Comparison of ENCODE assay signal across 19 cellular contexts in the genomic region with DNA sequence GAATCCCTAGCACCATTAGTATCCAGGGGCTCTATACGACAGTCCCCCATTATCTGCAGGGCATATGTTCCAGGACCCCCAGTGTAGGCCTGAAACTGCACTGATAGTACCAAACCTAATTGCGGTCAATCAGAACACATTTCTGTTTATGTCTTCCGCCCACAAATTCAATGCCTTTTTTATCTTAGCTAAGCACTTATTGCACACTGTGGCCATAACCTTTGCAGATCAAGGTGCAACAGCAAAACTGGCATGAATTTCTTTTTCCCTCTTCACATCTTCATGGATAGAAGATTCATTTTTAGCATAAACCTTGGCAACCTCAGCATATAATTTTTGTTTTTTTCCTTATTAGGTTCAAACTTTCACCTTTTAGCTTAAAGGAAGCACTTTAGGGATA.
DNase-seq lines count a peak whose midpoint lies in the region; ATAC-seq, FAIRE-seq and TF ChIP-seq lines count a peak whose summit lies in the region.
"Had no signal": no experiment of that assay in that cellular context is flagged by ENCODE, and none has a peak within 500 bp of the region (broad histone marks: within the 10 kb centered on the region; RNA-seq: fewer than 3 reads in every experiment).

No MANE protein-coding gene starts in this region.

- no peaks in the 10 kb centered on the region for H3K4me1 ChIP-seq in HepG2 (ENCODE audit: insufficient read depth, low read length)
- no peaks in the 10 kb centered on the region for H3K4me1 ChIP-seq in right lobe of liver
- peaks cover 14% of the 10 kb centered on the region for H3K4me1 ChIP-seq in GM12878 (ENCODE audit: control insufficient read depth, insufficient read depth, low read length)
- H3K4me1 ChIP-seq in stomach smooth muscle (ENCODE audit: control insufficient read depth, insufficient read depth, low read length) = peaks cover 37% of the 10 kb centered on the region
- H3K4me1 ChIP-seq: Caco-2 had no signal

- H3K4me3 ChIP-seq in HepG2 (replicated peaks in 1 of 3; ENCODE audit: insufficient read depth in 1 of 3, low read depth in 2 of 3, low read length in 3 of 3) = no peak overlapping the region
- H3K4me3 ChIP-seq in right lobe of liver = no peak overlapping the region
- H3K4me3 ChIP-seq in GM12878 = no peak overlapping the region
- peak overlapping the region in 1 of 2 donors; percentile 10 for H3K4me3 ChIP-seq in stomach smooth muscle (ENCODE audit: low read length in 2 of 2)

- TF ChIP-seq POLR2A in HepG2 (IDR thresholded peaks at IDR 0.05; ENCODE audit: insufficient read depth in 1 of 2, low read depth in 2 of 2, low read length in 2 of 2) (no peak), right lobe of liver (IDR thresholded peaks at IDR 0.05) (no peak), GM12878 (IDR thresholded peaks at IDR 0.05; ENCODE audit: low read depth, low read length) (no peak)

- POLR2A ChIA-PET in HepG2 (lab: Yijun Ruan, JAX) = no interaction called here
- POLR2A ChIA-PET in GM12878 (lab: Charles Lee) = no interaction called here

- SMC1A ChIA-PET in GM12878 (lab: Charles Lee; ENCODE audit: uncharacterized antibody, unreplicated experiment) = interaction anchor here (1.2 kb wide), 1 partner anchor 56 kb away, joined by 3 read pairs; no protein-coding TSS in a partner anchor

- H3K27ac ChIP-seq in HepG2 (ENCODE audit: extremely low read length, insufficient read depth, low read length) (no peak overlapping the region), right lobe of liver (no peak overlapping the region), GM12878 (ENCODE audit: control insufficient read depth, insufficient read depth) (no peak overlapping the region), stomach smooth muscle (ENCODE audit: low read length) (peak overlapping the region; percentile 86)
- H3K27ac ChIP-seq: 22Rv1, C4-2B had no signal

- H3K36me3 ChIP-seq in HepG2 (replicated peaks in 1 of 2; ENCODE audit: control insufficient read depth in 1 of 2, insufficient read depth in 2 of 2, low read length in 2 of 2) (no peaks in the 10 kb centered on the region), right lobe of liver (no peaks in the 10 kb centered on the region), GM12878 (ENCODE audit: control insufficient read depth in 2 of 2, insufficient read depth in 2 of 2, low read length in 1 of 2) (no peaks in the 10 kb centered on the region), stomach smooth muscle (ENCODE audit: control insufficient read depth in 2 of 2, insufficient read depth in 2 of 2, low read length in 2 of 2) (no peaks in the 10 kb centered on the region)

- no peak for DNase-seq in HepG2 (ENCODE audit: low spot score)
- no peak for DNase-seq in right lobe of liver
- no peak for DNase-seq in GM12878 (ENCODE audit: low read depth, low spot score)
- DNase-seq in globus pallidus (ENCODE audit: low spot score) = no peak
- no peak for DNase-seq in DMS79 (lab: John Stamatoyannopoulos, UW)
- no peak for DNase-seq in A172 (ENCODE audit: low spot score)
- DNase-seq: AML-193; Caco-2; CD4-positive, alpha-beta T cell; GDM1; GOT3; H7; HFFc6; KG1 had no signal

- H3K4me2 ChIP-seq in HepG2 (ENCODE audit: low read depth, low read length) (no peak overlapping the region), GM12878 (ENCODE audit: control insufficient read depth, insufficient read depth) (no peak overlapping the region)

- TF ChIP-seq RAD21 in HepG2 (CRISPR knock-in tag; IDR thresholded peaks at IDR 0.05) (no peak), GM12878 (IDR thresholded peaks at IDR 0.05; ENCODE audit: insufficient read depth, low read depth, low read length) (no peak)

- no peak overlapping the region for H3K9ac ChIP-seq in HepG2 (ENCODE audit: insufficient read depth, low read depth, low read length)
- H3K9ac ChIP-seq in GM12878 (ENCODE audit: control insufficient read depth, insufficient read depth, low read length) = no peak overlapping the region
- H3K9ac ChIP-seq in stomach smooth muscle (ENCODE audit: low read length in 2 of 2) = no peak overlapping the region

- TF ChIP-seq CTCF in HepG2 (CRISPR knock-in tag; IDR thresholded peaks at IDR 0.05) (no peak), right lobe of liver (IDR thresholded peaks at IDR 0.05) (no peak), GM12878 (IDR thresholded peaks at IDR 0.05 in 2 of 3, conservative IDR thresholded peaks at IDR 0.05 in 1 of 3; ENCODE audit: control insufficient read depth in 2 of 3, extremely low read depth in 1 of 3, insufficient read depth in 1 of 3, low read depth in 3 of 3, low read length in 3 of 3) (no peak)

- H3K27me3 ChIP-seq in HepG2 (ENCODE audit: control insufficient read depth in 1 of 2, insufficient read depth in 2 of 2, low read length in 2 of 2) (no peaks in the 10 kb centered on the region), right lobe of liver (no peaks in the 10 kb centered on the region), GM12878 (replicated peaks in 1 of 2; ENCODE audit: control insufficient read depth in 2 of 2, insufficient read depth in 2 of 2, low read length in 1 of 2) (no peaks in the 10 kb centered on the region), stomach smooth muscle (ENCODE audit: control insufficient read depth in 1 of 2, insufficient read depth in 2 of 2, low read length in 2 of 2) (no peaks in the 10 kb centered on the region)

- H3K79me2 ChIP-seq in HepG2 (ENCODE audit: insufficient read depth, low read length) = no peaks in the 10 kb centered on the region
- no peaks in the 10 kb centered on the region for H3K79me2 ChIP-seq in GM12878 (ENCODE audit: control insufficient read depth, insufficient read depth, low read length)

- CTCF ChIA-PET in HepG2 (lab: Yijun Ruan, JAX; ENCODE audit: low intra/inter-chr PET ratio, low total read pairs) (no interaction called here), GM12878 (lab: Yijun Ruan, JAX) (no interaction called here)

- BruUV-seq in HepG2 (replicated peaks; lab: Mats Ljungman, UMichigan) (no TSS peak), GM12878 (replicated peaks; lab: Mats Ljungman, UMichigan) (no TSS peak)

- H2AFZ ChIP-seq in HepG2 (ENCODE audit: low read length) (no peak overlapping the region), GM12878 (ENCODE audit: control insufficient read depth, low read depth, low read length) (no peak overlapping the region)

- H4K20me1 ChIP-seq in HepG2 (ENCODE audit: insufficient read depth, low read length) (no peaks in the 10 kb centered on the region), GM12878 (ENCODE audit: control insufficient read depth, insufficient read depth) (no peaks in the 10 kb centered on the region)

- TF ChIP-seq EP300 in HepG2 (IDR thresholded peaks at IDR 0.05; ENCODE audit: low read depth in 2 of 2, low read length in 2 of 2) = no peak
- no peak for TF ChIP-seq EP300 in HepG2 (CRISPR knock-in tag; IDR thresholded peaks at IDR 0.05; ENCODE audit: borderline replicate concordance)
- no peak for TF ChIP-seq EP300 in GM12878 (IDR thresholded peaks at IDR 0.05; ENCODE audit: borderline replicate concordance in 1 of 2, control insufficient read depth in 1 of 2, low read depth in 2 of 2, low read length in 2 of 2)

- 93% methylated on average over 3 of the region's 3 CpGs for WGBS in HepG2 (ENCODE audit: low lambda C conversion rate)
- 88% methylated on average over 2 of the region's 3 CpGs for WGBS in right lobe of liver (ENCODE audit: insufficient coverage, low coverage, low lambda C conversion rate, missing lambda C conversion rate)
- WGBS in GM12878 (ENCODE audit: insufficient coverage, insufficient replicate concordance, low lambda C conversion rate, missing lambda C conversion rate) = 93% methylated on average over 3 of the region's 3 CpGs

- RAD21 ChIA-PET in GM12878 (lab: Charles Lee; ENCODE audit: unreplicated experiment) = no interaction called here

- intact Hi-C loops in HepG2 (cut with micrococcal nuclease; ENCODE audit: unreplicated experiment) = no loop called here
- intact Hi-C loops in right lobe of liver (cut with DNase I) = no loop called here
- intact Hi-C loops in GM12878 (cut with micrococcal nuclease; ENCODE audit: unreplicated experiment) = no loop called here

- no peak for FAIRE-seq in HepG2 (lab: Jason Lieb, UNC)
- peak; percentile 62 for FAIRE-seq in GM12878 (lab: Jason Lieb, UNC)
- FAIRE-seq: D721Med had no signal

- ATAC-seq in HepG2 = no peak
- ATAC-seq in right lobe of liver = no peak
- ATAC-seq in GM12878 = no peak
- ATAC-seq: HCT116 had no signal

- no peaks in the 10 kb centered on the region for H3K9me3 ChIP-seq in HepG2 (ENCODE audit: low read length)
- H3K9me3 ChIP-seq in right lobe of liver = no peaks in the 10 kb centered on the region
- no peaks in the 10 kb centered on the region for H3K9me3 ChIP-seq in GM12878 (replicated peaks; ENCODE audit: control insufficient read depth, insufficient read depth, low read length)
- no peaks in the 10 kb centered on the region for H3K9me3 ChIP-seq in stomach smooth muscle (ENCODE audit: control insufficient read depth in 2 of 2, low read length in 2 of 2)
- H3K9me3 ChIP-seq: Caco-2 had no signal

- in situ Hi-C loops in HepG2 (cut with HindIII; ENCODE audit: extremely low pct_ligation_motif_present, low pct_unique_long_range_greater_than_20kb) = no loop called here
- in situ Hi-C loops in GM12878 (cut with MboI) = no loop called here

TF ChIP-seq in HepG2, 621 proteins besides CTCF, POLR2A, EP300 and RAD21:
- peak; percentile 56; the same call in 1 of the 2 replicates for TF ChIP-seq MAFF (IDR thresholded peaks at IDR 0.05; ENCODE audit: low read depth, low read length)
- TF ChIP-seq HDAC1 (CRISPR knock-in tag; IDR thresholded peaks at IDR 0.05) = no peak
- no peak for TF ChIP-seq ZNF501 (CRISPR knock-in tag; IDR thresholded peaks at IDR 0.05)
- TF ChIP-seq MAFK (conservative IDR thresholded peaks at IDR 0.05 in 1 of 2, IDR thresholded peaks at IDR 0.05 in 1 of 2; ENCODE audit: low read length in 2 of 2) = peak; percentile 53 to 71; a peak in 3 of 4 replicates

TF ChIP-seq in GM12878, 131 proteins besides CTCF, POLR2A, EP300 and RAD21 (continues in another document):
- no peak for TF ChIP-seq NFYA (IDR thresholded peaks at IDR 0.05; ENCODE audit: borderline replicate concordance, low read depth, low read length)
- TF ChIP-seq CBX3 (IDR thresholded peaks at IDR 0.05; ENCODE audit: borderline replicate concordance, low read depth) = no peak
- TF ChIP-seq KLF5 (IDR thresholded peaks at IDR 0.05; ENCODE audit: partially characterized antibody) = no peak
- no peak for TF ChIP-seq GATAD2B (conservative IDR thresholded peaks at IDR 0.05; ENCODE audit: low read depth)
- TF ChIP-seq, protein P1, sequence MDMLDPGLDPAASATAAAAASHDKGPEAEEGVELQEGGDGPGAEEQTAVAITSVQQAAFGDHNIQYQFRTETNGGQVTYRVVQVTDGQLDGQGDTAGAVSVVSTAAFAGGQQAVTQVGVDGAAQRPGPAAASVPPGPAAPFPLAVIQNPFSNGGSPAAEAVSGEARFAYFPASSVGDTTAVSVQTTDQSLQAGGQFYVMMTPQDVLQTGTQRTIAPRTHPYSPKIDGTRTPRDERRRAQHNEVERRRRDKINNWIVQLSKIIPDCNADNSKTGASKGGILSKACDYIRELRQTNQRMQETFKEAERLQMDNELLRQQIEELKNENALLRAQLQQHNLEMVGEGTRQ (IDR thresholded peaks at IDR 0.05; ENCODE audit: borderline replicate concordance, low read depth, low read length) = no peak
- no peak for TF ChIP-seq POLR2AphosphoS2 (IDR thresholded peaks at IDR 0.05; ENCODE audit: low read depth, low read length)
- TF ChIP-seq RUNX3 (IDR thresholded peaks at IDR 0.05; ENCODE audit: low read length) = no peak
